ENCODE assay signal across 8 cellular contexts in genomic region chr12:26748741-26749431, GRCh38.
DNase-seq lines count a peak whose midpoint lies in the region; ATAC-seq and TF ChIP-seq lines count a peak whose summit lies in the region.

No MANE protein-coding gene starts in this region.

- TF ChIP-seq CTCF in GM06990 (IDR thresholded peaks at IDR 0.05; ENCODE audit: insufficient read depth, low read length, poor library complexity, severe bottlenecking) (no peak), hepatocyte (IDR thresholded peaks at IDR 0.05; ENCODE audit: poor library complexity) (no peak)

- H3K79me2 ChIP-seq in hepatocyte: peaks cover 26% of the 10 kb centered on the region

- H3K9me2 ChIP-seq in hepatocyte (replicated peaks; ENCODE audit: insufficient read depth): no peaks in the 10 kb centered on the region

- no peaks in the 10 kb centered on the region for H3K27me3 ChIP-seq in GM06990 (replicated peaks; ENCODE audit: control insufficient read depth, insufficient read depth, low read length)
- H3K27me3 ChIP-seq in hepatocyte: no peaks in the 10 kb centered on the region

- DNase-seq in GM06990 (ENCODE audit: extremely low read depth, insufficient read length): peak; percentile 71
- DNase-seq in NCI-H526 treated with DMSO at 0.1 percent for 48 hours (lab: John Stamatoyannopoulos, UW): peak; percentile 40
- DNase-seq in hepatocyte (ENCODE audit: low spot score): no peak
- no peak for DNase-seq in NCI-H128 (lab: John Stamatoyannopoulos, UW; ENCODE audit: unreplicated experiment)
- DNase-seq in NAMALWA (ENCODE audit: low spot score): no peak
- no peak for DNase-seq in NCI-H2227 (lab: John Stamatoyannopoulos, UW; ENCODE audit: unreplicated experiment)

- no peaks in the 10 kb centered on the region for H4K20me1 ChIP-seq in hepatocyte (ENCODE audit: insufficient read depth, poor library complexity, severe bottlenecking)

- ATAC-seq in GM21825 (IDR thresholded peaks at IDR 0.05; ENCODE audit: unreplicated experiment) (peak; percentile 32), HG03342 (IDR thresholded peaks at IDR 0.05; ENCODE audit: unreplicated experiment) (no peak)

- H2AFZ ChIP-seq in hepatocyte: no peak overlapping the region

- no peaks in the 10 kb centered on the region for H3K9me3 ChIP-seq in hepatocyte (ENCODE audit: low read depth)

- H3K36me3 ChIP-seq in GM06990 (ENCODE audit: control insufficient read depth, insufficient read depth, low read length): no peaks in the 10 kb centered on the region; the same call in 1 of the 2 replicates
- H3K36me3 ChIP-seq in hepatocyte (replicated peaks; ENCODE audit: insufficient read depth, low read depth): no peaks in the 10 kb centered on the region

- WGBS in hepatocyte (ENCODE audit: low lambda C conversion rate, missing lambda C conversion rate): 66% methylated on average over 4 of the region's 4 CpGs

- H3K4me3 ChIP-seq in GM06990 (replicated peaks; ENCODE audit: low read depth, low read length) (no peak overlapping the region; the same call in 1 of the 2 replicates), hepatocyte (no peak overlapping the region)

- peak overlapping the region; percentile 35 for H3K4me2 ChIP-seq in hepatocyte

- H3K27ac ChIP-seq in hepatocyte: peak overlapping the region; percentile 53

- peaks cover 18% of the 10 kb centered on the region for H3K4me1 ChIP-seq in hepatocyte (ENCODE audit: insufficient read depth)

Comparison
In these comparisons a context has a peak if more than half of its experiments do, and no peak if none do; other contexts are left out.
1. DNase-seq: peak in GM06990 (single experiment) and NCI-H526 treated with DMSO at 0.1 percent for 48 hours (single experiment); none in hepatocyte (single experiment), NCI-H128 (single experiment), NAMALWA (single experiment) and NCI-H2227 (single experiment).